In the genomic region with DNA sequence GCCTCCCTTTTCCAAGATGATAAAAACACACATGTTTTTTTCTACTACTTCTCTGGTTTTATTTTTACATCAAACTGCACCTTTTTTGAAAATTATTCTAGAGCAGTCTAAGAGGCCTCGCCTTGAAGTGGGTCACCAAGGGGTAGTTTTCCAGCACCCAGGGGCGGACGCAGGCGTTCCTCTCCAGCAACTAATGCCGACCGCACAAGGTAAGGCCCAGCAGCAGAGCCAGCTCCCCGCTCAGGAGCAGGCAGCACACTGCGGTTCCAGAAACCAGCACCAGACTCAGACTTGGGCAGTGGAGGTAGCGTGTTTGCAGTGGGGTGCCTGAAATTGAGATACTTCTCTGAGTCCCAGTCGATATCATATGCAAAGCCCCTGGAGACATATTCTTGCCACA, we compare ENCODE assay signal across 1 cellular context.
TF ChIP-seq lines count a peak whose summit lies in the region.

No MANE protein-coding gene starts in this region.

TF ChIP-seq in GM23338, 12 proteins besides CTCF, POLR2A, EP300 and RAD21 (continued from another document):
- no peak for TF ChIP-seq NANOG (IDR thresholded peaks at IDR 0.05; ENCODE audit: borderline replicate concordance)
- TF ChIP-seq ZNF331 (CRISPR knock-in tag; IDR thresholded peaks at IDR 0.05; ENCODE audit: low read depth), result no peak
